Comparison of ENCODE assay signal across 28 cellular contexts in genomic region chr17:36779550-36779949, GRCh38.
"Had no signal": no experiment of that assay in that cellular context is flagged by ENCODE, and none has a peak within 500 bp of the region (broad histone marks: within the 10 kb centered on the region; RNA-seq: fewer than 3 reads in every experiment).

No MANE protein-coding gene starts in this region.

- DNase-seq: stimulated activated CD4-positive, alpha-beta T cell treated with anti-CD3 and anti-CD28 coated beads, Interleukin-2, amount 100 ng/mL, for 48 hours; stimulated activated CD4-positive, alpha-beta T cell treated with anti-CD3 and anti-CD28 coated beads, Interleukin-4, amount 100 ng/mL, for 1 hour; stimulated activated CD4-positive, alpha-beta T cell treated with anti-CD3 and anti-CD28 coated beads, Interleukin-4, amount 100 ng/mL, for 24 hours; stimulated activated CD4-positive, alpha-beta T cell treated with anti-CD3 and anti-CD28 coated beads, Interleukin-4, amount 100 ng/mL, for 4 hours; stimulated activated CD8-positive, alpha-beta memory T cell treated with anti-CD3 and anti-CD28 coated beads, Interleukin-4, amount 100 ng/mL, for 48 hours; stimulated activated naive B cell treated with anti-CD40 and anti-IgM and Interleukin-4, amounts not matched to agents 10 μg/mL and 1 μg/mL and 100 μg/mL, for 72 hours; stimulated activated naive CD4-positive, alpha-beta T cell; stimulated activated naive CD4-positive, alpha-beta T cell treated with Interleukin-2 at 50 U/mL for 16 hours; stimulated activated naive CD8-positive, alpha-beta T cell treated with anti-CD3 and anti-CD28 coated beads, Interleukin-15, amount 100 ng/mL, for 72 hours; stimulated activated naive CD8-positive, alpha-beta T cell treated with anti-CD3 and anti-CD28 coated beads, Interleukin-15, Interleukin-2, amounts not matched to agents 100 U/mL and 50 U/mL, for 24 hours; stomach; substantia nigra; testis; thyroid gland; tibial artery; transverse colon; trophoblast cell; upper lobe of right lung; uterus had no signal

- H3K4me1 ChIP-seq: stomach, suprapubic skin, testis, tibial artery, tibial nerve, transverse colon, upper lobe of right lung, uterus, vagina had no signal

- H3K36me3 Mint-ChIP-seq: stimulated activated effector memory CD8-positive, alpha-beta T cell treated with anti-CD3 and anti-CD28 coated beads, Interleukin-12 subunit alpha, Interleukin-12 subunit beta, amount 100 ng/mL, for 72 hours; stimulated activated memory B cell treated with anti-CD40 and anti-IgM and Interleukin-4, amounts not matched to agents 10 μg/mL and 1 μg/mL and 100 μg/mL, for 72 hours; stimulated activated naive B cell treated with anti-CD40 and anti-IgM and Interleukin-4, amounts not matched to agents 10 μg/mL and 1 μg/mL and 100 μg/mL, for 72 hours; type B pancreatic cell had no signal

- H3K4me1 Mint-ChIP-seq: stimulated activated effector memory CD8-positive, alpha-beta T cell treated with anti-CD3 and anti-CD28 coated beads, Interleukin-12 subunit alpha, Interleukin-12 subunit beta, amount 100 ng/mL, for 72 hours; stimulated activated memory B cell treated with anti-CD40 and anti-IgM and Interleukin-4, amounts not matched to agents 10 μg/mL and 1 μg/mL and 100 μg/mL, for 72 hours; stimulated activated naive B cell treated with anti-CD40 and anti-IgM and Interleukin-4, amounts not matched to agents 10 μg/mL and 1 μg/mL and 100 μg/mL, for 72 hours; stimulated activated naive CD8-positive, alpha-beta T cell treated with anti-CD3 and anti-CD28 coated beads, Interleukin-15, amount 100 ng/mL, for 72 hours had no signal

- H3K36me3 ChIP-seq: stomach, suprapubic skin, thoracic aorta, thyroid gland, tibial artery, tibial nerve, transverse colon, upper lobe of right lung, uterus, vagina had no signal

- ATAC-seq: stimulated activated effector memory CD8-positive, alpha-beta T cell treated with anti-CD3 and anti-CD28 coated beads, Interleukin-12 subunit alpha, Interleukin-12 subunit beta, amount 100 ng/mL, for 72 hours; stimulated activated memory B cell treated with anti-CD40 and anti-IgM and Interleukin-4, amounts not matched to agents 10 μg/mL and 1 μg/mL and 100 μg/mL, for 72 hours; stimulated activated naive B cell treated with anti-CD40 and anti-IgM and Interleukin-4, amounts not matched to agents 10 μg/mL and 1 μg/mL and 100 μg/mL, for 72 hours; stimulated activated naive CD8-positive, alpha-beta T cell treated with anti-CD3 and anti-CD28 coated beads, Interleukin-15, amount 100 ng/mL, for 72 hours; stimulated activated naive CD8-positive, alpha-beta T cell treated with anti-CD3 and anti-CD28 coated beads, Interleukin-15, Interleukin-2, amounts not matched to agents 100 U/mL and 50 U/mL, for 24 hours; upper lobe of right lung had no signal

- H3K9me3 ChIP-seq: stomach, suprapubic skin, testis, thoracic aorta, thyroid gland, tibial artery, tibial nerve, transverse colon, upper lobe of right lung, uterus, vagina had no signal

- H3K27me3 ChIP-seq: testis, thyroid gland, tibial nerve, uterus, vagina had no signal

- H3K27ac Mint-ChIP-seq: stimulated activated effector memory CD8-positive, alpha-beta T cell treated with anti-CD3 and anti-CD28 coated beads, Interleukin-12 subunit alpha, Interleukin-12 subunit beta, amount 100 ng/mL, for 72 hours; stimulated activated memory B cell treated with anti-CD40 and anti-IgM and Interleukin-4, amounts not matched to agents 10 μg/mL and 1 μg/mL and 100 μg/mL, for 72 hours; stimulated activated naive B cell treated with anti-CD40 and anti-IgM and Interleukin-4, amounts not matched to agents 10 μg/mL and 1 μg/mL and 100 μg/mL, for 72 hours; stimulated activated naive CD8-positive, alpha-beta T cell treated with anti-CD3 and anti-CD28 coated beads, Interleukin-15, amount 100 ng/mL, for 72 hours; stimulated activated naive CD8-positive, alpha-beta T cell treated with anti-CD3 and anti-CD28 coated beads, Interleukin-15, Interleukin-2, amounts not matched to agents 100 ng/mL and 50 ng/mL, for 24 hours; type B pancreatic cell had no signal

- FAIRE-seq: urothelium cell line had no signal

- H3K9me3 Mint-ChIP-seq: stimulated activated effector memory CD8-positive, alpha-beta T cell treated with anti-CD3 and anti-CD28 coated beads, Interleukin-12 subunit alpha, Interleukin-12 subunit beta, amount 100 ng/mL, for 72 hours; stimulated activated memory B cell treated with anti-CD40 and anti-IgM and Interleukin-4, amounts not matched to agents 10 μg/mL and 1 μg/mL and 100 μg/mL, for 72 hours; stimulated activated naive CD8-positive, alpha-beta T cell treated with anti-CD3 and anti-CD28 coated beads, Interleukin-15, amount 100 ng/mL, for 72 hours; stimulated activated naive CD8-positive, alpha-beta T cell treated with anti-CD3 and anti-CD28 coated beads, Interleukin-15, Interleukin-2, amounts not matched to agents 100 ng/mL and 50 ng/mL, for 24 hours; type B pancreatic cell had no signal

- H3K4me3 Mint-ChIP-seq: stimulated activated effector memory CD8-positive, alpha-beta T cell treated with anti-CD3 and anti-CD28 coated beads, Interleukin-12 subunit alpha, Interleukin-12 subunit beta, amount 100 ng/mL, for 72 hours; stimulated activated memory B cell treated with anti-CD40 and anti-IgM and Interleukin-4, amounts not matched to agents 10 μg/mL and 1 μg/mL and 100 μg/mL, for 72 hours; stimulated activated naive B cell treated with anti-CD40 and anti-IgM and Interleukin-4, amounts not matched to agents 10 μg/mL and 1 μg/mL and 100 μg/mL, for 72 hours; stimulated activated naive CD8-positive, alpha-beta T cell treated with anti-CD3 and anti-CD28 coated beads, Interleukin-15, amount 100 ng/mL, for 72 hours; stimulated activated naive CD8-positive, alpha-beta T cell treated with anti-CD3 and anti-CD28 coated beads, Interleukin-15, Interleukin-2, amounts not matched to agents 100 ng/mL and 50 ng/mL, for 24 hours; type B pancreatic cell had no signal

- H3K27ac ChIP-seq: stomach, suprapubic skin, testis, thoracic aorta, thyroid gland, tibial artery, tibial nerve, transverse colon, upper lobe of right lung, uterus, vagina had no signal

- H3K4me3 ChIP-seq: stomach, suprapubic skin, testis, thoracic aorta, thyroid gland, tibial artery, tibial nerve, transverse colon, upper lobe of right lung, uterus, vagina had no signal
